ENCODE assay signal across 9 cellular contexts in the genomic region with DNA sequence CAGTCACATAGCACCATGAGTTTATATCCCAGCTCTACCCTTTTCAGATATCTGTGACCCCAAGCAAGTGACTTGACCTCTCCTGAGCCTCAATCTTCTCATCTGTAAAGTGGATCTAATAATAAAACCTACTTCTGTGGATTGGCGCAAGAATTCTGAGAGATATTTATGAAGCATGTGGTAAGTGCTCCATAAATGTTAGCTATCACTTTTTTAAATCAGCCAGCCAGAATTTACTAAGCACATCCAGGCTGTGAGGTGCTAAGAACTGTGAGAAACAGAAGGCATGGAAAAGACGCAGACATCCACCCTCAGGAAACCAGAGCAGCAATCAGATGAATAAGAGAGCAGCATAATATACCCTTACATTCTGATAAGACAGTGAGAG. TPM values are rescaled to one million over a fixed set of nuclear protein-coding genes. Genes with fewer than 3 reads are reported as not detected.
DNase-seq lines count a peak whose midpoint lies in the region; FAIRE-seq and TF ChIP-seq lines count a peak whose summit lies in the region.
"Had no signal": no experiment of that assay in that cellular context is flagged by ENCODE, and none has a peak within 500 bp of the region (broad histone marks: within the 10 kb centered on the region; RNA-seq: fewer than 3 reads in every experiment).

No MANE protein-coding gene starts in this region.

- H3K4me2 ChIP-seq in OCI-LY1 (ENCODE audit: low read length) = peak overlapping the region; percentile 99

- no peaks in the 10 kb centered on the region for H3K27me3 ChIP-seq in OCI-LY1 (ENCODE audit: insufficient read depth, low read length)
- no peaks in the 10 kb centered on the region for H3K27me3 ChIP-seq in prostate gland (replicated peaks; ENCODE audit: insufficient read depth)

- FAIRE-seq in GM18507 (lab: Jason Lieb, UNC) = peak; percentile 24

- H3K9me3 ChIP-seq in OCI-LY1 (ENCODE audit: low read length) (no peaks in the 10 kb centered on the region), prostate gland (no peaks in the 10 kb centered on the region)

- H3K9ac ChIP-seq in OCI-LY1 (ENCODE audit: low read length) = peak overlapping the region; percentile 90

- no peak overlapping the region for H3K27ac ChIP-seq in OCI-LY1 (ENCODE audit: low read depth, low read length, poor library complexity, severe bottlenecking)
- peak overlapping the region; percentile 81 to 84 for H3K27ac ChIP-seq in prostate gland

- no peak for DNase-seq in GM18507 (ENCODE audit: extremely low spot score, insufficient read length, low read depth)
- DNase-seq in erythroblast (lab: John Stamatoyannopoulos, UW) = peak; percentile 51 to 61
- DNase-seq in prostate gland (ENCODE audit: low spot score) = no peak
- DNase-seq in retina = no peak
- DNase-seq in superior temporal gyrus (ENCODE audit: extremely low spot score) = no peak
- no peak for DNase-seq in mucosa of gallbladder (ENCODE audit: low spot score)
- no peak for DNase-seq in activated CD4-positive, alpha-beta T cell treated with anti-CD3 and anti-CD28 coated beads for 1 hour

- peak overlapping the region; percentile 77 for H3K4me3 ChIP-seq in OCI-LY1 (ENCODE audit: low read depth, low read length, poor library complexity, severe bottlenecking)
- peak overlapping the region; percentile 43 to 54 for H3K4me3 ChIP-seq in prostate gland

- H2AFZ ChIP-seq in OCI-LY1 (ENCODE audit: low read length) = peak overlapping the region; percentile 99

- H3K4me1 ChIP-seq in OCI-LY1 (ENCODE audit: insufficient read depth, low read length, severe bottlenecking) = peaks cover 23% of the 10 kb centered on the region
- no peaks in the 10 kb centered on the region for H3K4me1 ChIP-seq in prostate gland (replicated peaks)

- H3K79me2 ChIP-seq in OCI-LY1 (ENCODE audit: insufficient read depth, low read length) = no peaks in the 10 kb centered on the region

- no peaks in the 10 kb centered on the region for H3F3A ChIP-seq in OCI-LY1 (ENCODE audit: insufficient read depth, low read length)

- 21% methylated on average over 2 of the region's 2 CpGs for WGBS in prostate gland

- H4K20me1 ChIP-seq in OCI-LY1 (ENCODE audit: insufficient read depth, low read length) = no peaks in the 10 kb centered on the region

- intact Hi-C loops in prostate gland (cut with DNase I) = no loop called here

- no peak for TF ChIP-seq CTCF in OCI-LY1 (IDR thresholded peaks at IDR 0.05; ENCODE audit: low read length)
- no peak for TF ChIP-seq CTCF in prostate gland (IDR thresholded peaks at IDR 0.05)

- H3K9me2 ChIP-seq in OCI-LY1 (ENCODE audit: low read depth, low read length) = no peaks in the 10 kb centered on the region

- no peak for TF ChIP-seq POLR2A in erythroblast (IDR thresholded peaks at IDR 0.05; ENCODE audit: low read length)
- TF ChIP-seq POLR2A in prostate gland (IDR thresholded peaks at IDR 0.05) = no peak

- no peaks in the 10 kb centered on the region for H3K36me3 ChIP-seq in OCI-LY1 (ENCODE audit: insufficient read depth, low read length)
- H3K36me3 ChIP-seq in prostate gland = no peaks in the 10 kb centered on the region

RNA-seq across cellular contexts. Expression of a gene that starts 0.9 kb away (rescaled TPM):
- total RNA-seq in prostate gland (10 to 100 TPM in 1 of 2 donors, 1 to 10 TPM in 1; 4.7 to 16.1 TPM), mucosa of gallbladder (10.6 TPM)

RNA-seq across cellular contexts. Expression of a gene that starts 7.7 kb away (rescaled TPM):
- total RNA-seq in prostate gland = 10 to 100 TPM; 16.3 to 27.0 TPM
- total RNA-seq in mucosa of gallbladder = 16.7 TPM

RNA-seq across cellular contexts. Expression of a gene that starts 32.2 kb away (rescaled TPM):
- total RNA-seq in prostate gland = 1 to 10 TPM; 2.2 to 3.3 TPM
- not detected for total RNA-seq in mucosa of gallbladder
- total RNA-seq: activated B cell treated with CpG ODN at 0.5 μM for 24 hours had no signal

RNA-seq across cellular contexts. Expression of a gene that starts 35.7 kb away (rescaled TPM):
- total RNA-seq in prostate gland (10 to 100 TPM; 10.7 to 21.0 TPM), mucosa of gallbladder (17.5 TPM)

RNA-seq across cellular contexts. Expression of a gene that starts 57.2 kb away (rescaled TPM):
- 10 to 100 TPM; 26.3 to 48.3 TPM for total RNA-seq in prostate gland
- 30.5 TPM for total RNA-seq in mucosa of gallbladder

Comparison
In these comparisons a context has a peak if more than half of its experiments do, and no peak if none do; other contexts are left out.
1. DNase-seq: peak in erythroblast (2 of 2); none in GM18507 (single experiment), prostate gland (single experiment), retina (single experiment), superior temporal gyrus (single experiment), mucosa of gallbladder (single experiment) and activated CD4-positive, alpha-beta T cell treated with anti-CD3 and anti-CD28 coated beads for 1 hour (single experiment).